In genomic region chr1:216805233-216805632, GRCh38 we compare ENCODE assay signal across 17 cellular contexts.
DNase-seq lines count a peak whose midpoint lies in the region; ATAC-seq and TF ChIP-seq lines count a peak whose summit lies in the region.
"Had no signal": no experiment of that assay in that cellular context is flagged by ENCODE, and none has a peak within 500 bp of the region (broad histone marks: within the 10 kb centered on the region; RNA-seq: fewer than 3 reads in every experiment).

No MANE protein-coding gene starts in this region.

- no peaks in the 10 kb centered on the region for H3K9me3 ChIP-seq in breast epithelium
- H3K9me3 ChIP-seq in WERI-Rb-1 (ENCODE audit: severe bottlenecking), result no peaks in the 10 kb centered on the region
- H3K9me3 ChIP-seq: Peyer's patch, upper lobe of left lung had no signal

- H3K36me3 ChIP-seq in breast epithelium, result no peaks in the 10 kb centered on the region
- no peaks in the 10 kb centered on the region for H3K36me3 ChIP-seq in WERI-Rb-1
- H3K36me3 ChIP-seq: Peyer's patch, upper lobe of left lung had no signal

- intact Hi-C loops in MCF 10A (cut with micrococcal nuclease) (no loop called here), breast epithelium (cut with DNase I; ENCODE audit: low total_unique reads) (no loop called here), left ventricle myocardium superior (cut with micrococcal nuclease) (no loop called here)

- no peak overlapping the region for H3K27ac ChIP-seq in breast epithelium
- H3K27ac ChIP-seq in WERI-Rb-1, result no peak overlapping the region
- H3K27ac ChIP-seq: Peyer's patch, upper lobe of left lung had no signal

- no peaks in the 10 kb centered on the region for H3K4me1 ChIP-seq in breast epithelium
- H3K4me1 ChIP-seq: Peyer's patch, upper lobe of left lung had no signal

- H3K4me3 ChIP-seq in breast epithelium (no peak overlapping the region), WERI-Rb-1 (ENCODE audit: low read depth, low read length) (no peak overlapping the region)
- H3K4me3 ChIP-seq: Peyer's patch, upper lobe of left lung had no signal

- H3K36me3 Mint-ChIP-seq in MCF 10A (ENCODE audit: insufficient read depth, unreplicated experiment), result no peaks in the 10 kb centered on the region
- H3K36me3 Mint-ChIP-seq: stimulated activated effector memory CD8-positive, alpha-beta T cell treated with anti-CD3 and anti-CD28 coated beads, Interleukin-12 subunit alpha, Interleukin-12 subunit beta, amount 100 ng/mL, for 72 hours had no signal

- BruUV-seq in MCF 10A (replicated peaks; lab: Mats Ljungman, UMichigan), result no TSS peak

- ATAC-seq in left ventricle myocardium superior, result peak; percentile 94
- no peak for ATAC-seq in HG02981 (IDR thresholded peaks at IDR 0.05; ENCODE audit: unreplicated experiment)
- ATAC-seq: stimulated activated effector memory CD8-positive, alpha-beta T cell treated with anti-CD3 and anti-CD28 coated beads, Interleukin-12 subunit alpha, Interleukin-12 subunit beta, amount 100 ng/mL, for 72 hours had no signal

- TF ChIP-seq POLR2A in breast epithelium (IDR thresholded peaks at IDR 0.05), result no peak

- H3K4me3 Mint-ChIP-seq in MCF 10A (ENCODE audit: unreplicated experiment), result no peak overlapping the region
- H3K4me3 Mint-ChIP-seq: CD4-positive, alpha-beta T cell; stimulated activated effector memory CD8-positive, alpha-beta T cell treated with anti-CD3 and anti-CD28 coated beads, Interleukin-12 subunit alpha, Interleukin-12 subunit beta, amount 100 ng/mL, for 72 hours had no signal

- no peak overlapping the region for H3K27ac Mint-ChIP-seq in MCF 10A (ENCODE audit: low read depth, unreplicated experiment)
- H3K27ac Mint-ChIP-seq: CD4-positive, alpha-beta T cell; stimulated activated effector memory CD8-positive, alpha-beta T cell treated with anti-CD3 and anti-CD28 coated beads, Interleukin-12 subunit alpha, Interleukin-12 subunit beta, amount 100 ng/mL, for 72 hours had no signal

- H3K4me1 Mint-ChIP-seq in MCF 10A (ENCODE audit: insufficient read depth, unreplicated experiment), result peaks cover 10% of the 10 kb centered on the region
- H3K4me1 Mint-ChIP-seq: stimulated activated effector memory CD8-positive, alpha-beta T cell treated with anti-CD3 and anti-CD28 coated beads, Interleukin-12 subunit alpha, Interleukin-12 subunit beta, amount 100 ng/mL, for 72 hours had no signal

- no peaks in the 10 kb centered on the region for H3K27me3 Mint-ChIP-seq in MCF 10A (ENCODE audit: insufficient read depth, unreplicated experiment)
- H3K27me3 Mint-ChIP-seq: CD4-positive, alpha-beta T cell had no signal

- no peaks in the 10 kb centered on the region for H3K9me3 Mint-ChIP-seq in MCF 10A (ENCODE audit: unreplicated experiment)
- H3K9me3 Mint-ChIP-seq: CD4-positive, alpha-beta T cell had no signal

- H3K27me3 ChIP-seq in breast epithelium (no peaks in the 10 kb centered on the region), WERI-Rb-1 (ENCODE audit: insufficient read depth, low read depth, severe bottlenecking) (no peaks in the 10 kb centered on the region)
- H3K27me3 ChIP-seq: Peyer's patch, upper lobe of left lung had no signal

- CTCF ChIA-PET in MCF 10A (lab: Yijun Ruan, JAX), result no interaction called here

- DNase-seq in MCF 10A (ENCODE audit: unreplicated experiment) (peak; percentile 57), breast epithelium (ENCODE audit: low spot score in 2 of 2) (no peak), left ventricle myocardium superior (no peak), GM19238 (ENCODE audit: insufficient read length, low spot score) (no peak), UCSD-AML1 (lab: John Stamatoyannopoulos, UW; ENCODE audit: unreplicated experiment) (no peak), WERI-Rb-1 (no peak)
- DNase-seq: activated CD4-positive, CD25-positive, alpha-beta regulatory T cell; CD4-positive, alpha-beta T cell; foreskin melanocyte; NCI-H446 treated with DMSO at 0.1 percent for 48 hours; Peyer's patch; small intestine; SW 1271; upper lobe of left lung had no signal

- TF ChIP-seq CTCF in MCF 10A (IDR thresholded peaks at IDR 0.05; ENCODE audit: unreplicated experiment) (no peak), breast epithelium (IDR thresholded peaks at IDR 0.05) (no peak), WERI-Rb-1 (IDR thresholded peaks at IDR 0.05; ENCODE audit: low read depth, low read length) (no peak)

- POLR2A ChIA-PET in MCF 10A (lab: Yijun Ruan, JAX), result no interaction called here

TF ChIP-seq in PFSK-1, 5 proteins besides CTCF, POLR2A, EP300 and RAD21:
- no peak for TF ChIP-seq REST (IDR thresholded peaks at IDR 0.05; ENCODE audit: insufficient read depth in 1 of 2, low read depth in 2 of 2, low read length in 2 of 2)
- TF ChIP-seq FOXP2 (optimal IDR thresholded peaks at IDR 0.05; ENCODE audit: borderline replicate concordance, extremely low read depth, extremely low read length, insufficient read depth), result peak; percentile 21
- no peak for TF ChIP-seq TAF1 (IDR thresholded peaks at IDR 0.05; ENCODE audit: borderline replicate concordance, insufficient read depth, low read length)
- TF ChIP-seq SIN3A (IDR thresholded peaks at IDR 0.05; ENCODE audit: borderline replicate concordance, insufficient read depth, low read length), result no peak
- TF ChIP-seq POLR2AphosphoS5 (IDR thresholded peaks at IDR 0.05; ENCODE audit: low read depth, low read length), result no peak
